16 cellular contexts compared by ENCODE assay signal in genomic region chr1:112646225-112646624, GRCh38.
"Had no signal": no experiment of that assay in that cellular context is flagged by ENCODE, and none has a peak within 500 bp of the region (broad histone marks: within the 10 kb centered on the region; RNA-seq: fewer than 3 reads in every experiment).

No MANE protein-coding gene starts in this region.

- H3K4me1 ChIP-seq: sigmoid colon had no signal

- H3K27me3 ChIP-seq: body of pancreas, esophagus squamous epithelium, sigmoid colon, upper lobe of left lung had no signal

- H3K9me3 ChIP-seq: body of pancreas, esophagus squamous epithelium, mucosa of descending colon, sigmoid colon, upper lobe of left lung had no signal

- H3K4me1 Mint-ChIP-seq: nephron progenitor cell had no signal

- H3K27ac ChIP-seq: body of pancreas, esophagus squamous epithelium, sigmoid colon, upper lobe of left lung had no signal

- H3K27me3 Mint-ChIP-seq: stimulated activated naive CD8-positive, alpha-beta T cell treated with anti-CD3 and anti-CD28 coated beads, Interleukin-15, Interleukin-2, amounts not matched to agents 100 ng/mL and 50 ng/mL, for 24 hours had no signal

- ATAC-seq: activated T-cell treated with anti-CD3 and anti-CD28 coated beads, Interleukin-2, amount 50 U/mL, for 72 hours; body of pancreas; left colon; mucosa of descending colon; SK-N-SH treated with all-trans-retinoic acid at 6 μM for 48 hours had no signal

- DNase-seq: activated CD4-positive, alpha-beta T cell treated with anti-CD3 and anti-CD28 coated beads, Interleukin-2, amount 50 U/mL, for 1 hour; activated CD4-positive, CD25-positive, alpha-beta regulatory T cell; activated T-cell treated with anti-CD3 and anti-CD28 coated beads, Interleukin-2, amount 50 U/mL, for 72 hours; dermis blood vessel endothelial cell; esophagus squamous epithelium; foreskin fibroblast; immature natural killer cell; left colon; mucosa of descending colon; nephron progenitor cell; sigmoid colon; stimulated activated CD4-positive, alpha-beta T cell treated with anti-CD3 and anti-CD28 coated beads, Interleukin-12 subunit alpha, Interleukin-12 subunit beta, amount 100 ng/mL, for 4 hours; upper lobe of left lung had no signal

- H3K9me3 Mint-ChIP-seq: activated T-cell treated with anti-CD3 and anti-CD28 coated beads, Interleukin-2, amount 50 U/mL, for 72 hours; immature natural killer cell; stimulated activated naive CD8-positive, alpha-beta T cell treated with anti-CD3 and anti-CD28 coated beads, Interleukin-15, Interleukin-2, amounts not matched to agents 100 ng/mL and 50 ng/mL, for 24 hours had no signal

- H3K27ac Mint-ChIP-seq: nephron progenitor cell; stimulated activated naive CD8-positive, alpha-beta T cell treated with anti-CD3 and anti-CD28 coated beads, Interleukin-15, Interleukin-2, amounts not matched to agents 100 ng/mL and 50 ng/mL, for 24 hours had no signal

- H3K4me3 Mint-ChIP-seq: activated T-cell treated with anti-CD3 and anti-CD28 coated beads, Interleukin-2, amount 50 U/mL, for 72 hours; immature natural killer cell; nephron progenitor cell; stimulated activated naive CD8-positive, alpha-beta T cell treated with anti-CD3 and anti-CD28 coated beads, Interleukin-15, Interleukin-2, amounts not matched to agents 100 ng/mL and 50 ng/mL, for 24 hours had no signal

- H3K4me3 ChIP-seq: body of pancreas, esophagus squamous epithelium, mucosa of descending colon, sigmoid colon, upper lobe of left lung had no signal
